In the genomic region with DNA sequence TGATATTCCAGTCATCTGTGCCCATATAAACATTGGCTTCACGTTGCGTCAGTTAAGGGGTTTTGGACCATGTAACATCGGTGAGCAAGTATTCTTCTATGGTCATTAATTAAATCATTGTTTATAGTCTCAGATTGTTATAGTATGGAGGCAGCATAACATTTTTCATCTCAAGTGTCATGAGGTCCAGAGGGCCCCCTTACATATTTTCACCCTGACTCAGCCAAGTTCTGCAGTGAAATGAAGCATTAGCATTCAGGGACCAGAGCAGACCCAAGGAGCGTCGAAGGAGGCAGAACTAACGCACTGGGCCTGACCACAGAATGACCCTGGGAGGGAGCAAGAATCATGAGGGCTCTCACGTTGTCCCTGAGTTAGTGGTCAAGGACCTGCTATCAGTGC, we compare ENCODE assay signal across 17 cellular contexts.
A peak's percentile ranks its signal among the peaks of the same experiment; 100 is the strongest.
DNase-seq lines count a peak whose midpoint lies in the region; ATAC-seq, FAIRE-seq and TF ChIP-seq lines count a peak whose summit lies in the region.
"Had no signal": no experiment of that assay in that cellular context is flagged by ENCODE, and none has a peak within 500 bp of the region (broad histone marks: within the 10 kb centered on the region; RNA-seq: fewer than 3 reads in every experiment).

No MANE protein-coding gene starts in this region.

- H3K79me2 ChIP-seq in HepG2 (ENCODE audit: insufficient read depth, low read length): no peaks in the 10 kb centered on the region

- no peak overlapping the region for H3K4me3 Mint-ChIP-seq in stimulated activated memory B cell treated with anti-CD40 and anti-IgM and Interleukin-4, amounts not matched to agents 10 μg/mL and 1 μg/mL and 100 μg/mL, for 72 hours
- no peak overlapping the region for H3K4me3 Mint-ChIP-seq in WTC11
- H3K4me3 Mint-ChIP-seq: activated CD4-positive, alpha-beta T cell treated with anti-CD3 and anti-CD28 coated beads for 36 hours; activated naive CD8-positive, alpha-beta T cell treated with anti-CD3 and anti-CD28 coated beads, Interleukin-2, amount 50 U/mL, for 24 hours; dendritic cell treated with granulocyte-macrophage colony-stimulating factor and Interleukin-4, amounts not matched to agents 40 ng/mL and 50 ng/mL, for 4 days had no signal

- no peak for FAIRE-seq in HepG2 (lab: Jason Lieb, UNC)
- FAIRE-seq: G401.6 had no signal

- no peaks in the 10 kb centered on the region; a peak in 1 of 5 replicates for H3K27me3 ChIP-seq in HepG2 (ENCODE audit: control insufficient read depth in 1 of 2, insufficient read depth in 2 of 2, low read length in 2 of 2)
- H3K27me3 ChIP-seq: esophagus muscularis mucosa, thyroid gland had no signal

- intact Hi-C loops in HepG2 (cut with micrococcal nuclease; ENCODE audit: unreplicated experiment): no loop called here

- no peak for TF ChIP-seq RAD21 in HepG2 (CRISPR knock-in tag; IDR thresholded peaks at IDR 0.05)

- no peaks in the 10 kb centered on the region for H3K9me3 Mint-ChIP-seq in stimulated activated memory B cell treated with anti-CD40 and anti-IgM and Interleukin-4, amounts not matched to agents 10 μg/mL and 1 μg/mL and 100 μg/mL, for 72 hours
- H3K9me3 Mint-ChIP-seq in WTC11: peaks cover 4% of the 10 kb centered on the region
- H3K9me3 Mint-ChIP-seq: activated naive CD8-positive, alpha-beta T cell treated with anti-CD3 and anti-CD28 coated beads, Interleukin-2, amount 50 U/mL, for 24 hours; dendritic cell treated with granulocyte-macrophage colony-stimulating factor and Interleukin-4, amounts not matched to agents 40 ng/mL and 50 ng/mL, for 4 days had no signal

- no peak for ATAC-seq in stimulated activated memory B cell treated with anti-CD40 and anti-IgM and Interleukin-4, amounts not matched to agents 10 μg/mL and 1 μg/mL and 100 μg/mL, for 72 hours
- ATAC-seq in WTC11 (no peak), HepG2 (no peak)
- ATAC-seq: activated CD4-positive, alpha-beta T cell treated with anti-CD3 and anti-CD28 coated beads for 36 hours; activated naive CD8-positive, alpha-beta T cell treated with anti-CD3 and anti-CD28 coated beads, Interleukin-2, amount 50 U/mL, for 24 hours had no signal

- H2AFZ ChIP-seq in HepG2 (ENCODE audit: low read length): no peak overlapping the region

- CTCF ChIA-PET in WTC11 (lab: Charles Lee): no interaction called here
- CTCF ChIA-PET in HepG2 (lab: Yijun Ruan, JAX; ENCODE audit: low intra/inter-chr PET ratio, low total read pairs): no interaction called here

- no peaks in the 10 kb centered on the region for H3K27me3 Mint-ChIP-seq in stimulated activated memory B cell treated with anti-CD40 and anti-IgM and Interleukin-4, amounts not matched to agents 10 μg/mL and 1 μg/mL and 100 μg/mL, for 72 hours
- H3K27me3 Mint-ChIP-seq in WTC11 (ENCODE audit: low read depth): no peaks in the 10 kb centered on the region
- H3K27me3 Mint-ChIP-seq: dendritic cell treated with granulocyte-macrophage colony-stimulating factor and Interleukin-4, amounts not matched to agents 40 ng/mL and 50 ng/mL, for 4 days had no signal

- DNase-seq in Daoy (ENCODE audit: low read depth) (peak; percentile 65), T1000 (lab: John Stamatoyannopoulos, UW) (peak; percentile 62), foreskin fibroblast (peak; percentile 61 to 91), retinal pigment epithelial cell (ENCODE audit: low read depth) (peak; percentile 79), HPDE6-E6E7 (ENCODE audit: extremely low spot score) (no peak), WTC11 (ENCODE audit: low spot score) (no peak), HepG2 (ENCODE audit: low spot score) (no peak)
- DNase-seq: activated CD4-positive, alpha-beta T cell treated with anti-CD3 and anti-CD28 coated beads for 36 hours; activated naive CD8-positive, alpha-beta T cell treated with anti-CD3 and anti-CD28 coated beads, Interleukin-2, amount 50 U/mL, for 24 hours; midbrain; stimulated activated CD8-positive, alpha-beta memory T cell treated with anti-CD3 and anti-CD28 coated beads, Interleukin-4, amount 100 ng/mL, for 48 hours; T-helper 1 cell; thyroid gland had no signal

- POLR2A ChIA-PET in WTC11 (lab: Charles Lee): no interaction called here
- POLR2A ChIA-PET in HepG2 (lab: Yijun Ruan, JAX): no interaction called here

- WGBS in HepG2 (ENCODE audit: low lambda C conversion rate): 33% methylated on average over 7 of the region's 7 CpGs

- H3K4me1 Mint-ChIP-seq in stimulated activated memory B cell treated with anti-CD40 and anti-IgM and Interleukin-4, amounts not matched to agents 10 μg/mL and 1 μg/mL and 100 μg/mL, for 72 hours: no peaks in the 10 kb centered on the region
- H3K4me1 Mint-ChIP-seq in WTC11: peaks cover 19% of the 10 kb centered on the region
- H3K4me1 Mint-ChIP-seq: activated CD4-positive, alpha-beta T cell treated with anti-CD3 and anti-CD28 coated beads for 36 hours; activated naive CD8-positive, alpha-beta T cell treated with anti-CD3 and anti-CD28 coated beads, Interleukin-2, amount 50 U/mL, for 24 hours had no signal

- no peak overlapping the region for H3K27ac ChIP-seq in HepG2 (ENCODE audit: extremely low read length, insufficient read depth, low read length)
- H3K27ac ChIP-seq: esophagus muscularis mucosa, thyroid gland had no signal

- H4K20me1 ChIP-seq in HepG2 (ENCODE audit: insufficient read depth, low read length): no peaks in the 10 kb centered on the region

- no peak for TF ChIP-seq EP300 in HepG2 (IDR thresholded peaks at IDR 0.05; ENCODE audit: low read depth in 2 of 2, low read length in 2 of 2)
- TF ChIP-seq EP300 in HepG2 (CRISPR knock-in tag; IDR thresholded peaks at IDR 0.05; ENCODE audit: borderline replicate concordance): no peak

- no peaks in the 10 kb centered on the region for H3K4me1 ChIP-seq in HepG2 (ENCODE audit: insufficient read depth, low read length)
- H3K4me1 ChIP-seq: thyroid gland had no signal

- in situ Hi-C loops in HepG2 (cut with HindIII; ENCODE audit: extremely low pct_ligation_motif_present, low pct_unique_long_range_greater_than_20kb): no loop called here

- no peak overlapping the region for H3K9ac ChIP-seq in HepG2 (ENCODE audit: insufficient read depth, low read depth, low read length)

- 0 out of 2 replicates have a peak, but pooled peaks cover 4% of the 10 kb centered on the region for H3K9me3 ChIP-seq in HepG2 (ENCODE audit: low read length)
- H3K9me3 ChIP-seq: esophagus muscularis mucosa, thyroid gland had no signal

- H3K36me3 Mint-ChIP-seq in stimulated activated memory B cell treated with anti-CD40 and anti-IgM and Interleukin-4, amounts not matched to agents 10 μg/mL and 1 μg/mL and 100 μg/mL, for 72 hours: no peaks in the 10 kb centered on the region
- H3K36me3 Mint-ChIP-seq in WTC11: peaks cover 11% of the 10 kb centered on the region

- BruUV-seq in HepG2 (replicated peaks; lab: Mats Ljungman, UMichigan): no TSS peak

- no peak overlapping the region for H3K4me2 ChIP-seq in HepG2 (ENCODE audit: low read depth, low read length)

- no peak for TF ChIP-seq CTCF in foreskin fibroblast (IDR thresholded peaks at IDR 0.05; ENCODE audit: low read depth, low read length)
- TF ChIP-seq CTCF in retinal pigment epithelial cell (conservative IDR thresholded peaks at IDR 0.05; ENCODE audit: low read depth, low read length): no peak
- no peak for TF ChIP-seq CTCF in WTC11 (IDR thresholded peaks at IDR 0.05)
- TF ChIP-seq CTCF in HepG2 (CRISPR knock-in tag; IDR thresholded peaks at IDR 0.05): no peak

- no peak for TF ChIP-seq POLR2A in HepG2 (IDR thresholded peaks at IDR 0.05; ENCODE audit: insufficient read depth in 1 of 2, low read depth in 2 of 2, low read length in 2 of 2)

- no peaks in the 10 kb centered on the region for H3K36me3 ChIP-seq in HepG2 (replicated peaks in 1 of 2; ENCODE audit: control insufficient read depth in 1 of 2, insufficient read depth in 2 of 2, low read length in 2 of 2)
- H3K36me3 ChIP-seq: esophagus muscularis mucosa, thyroid gland had no signal

- no peak overlapping the region for H3K4me3 ChIP-seq in foreskin fibroblast (ENCODE audit: low read depth in 1 of 2, low read length in 2 of 2)
- no peak overlapping the region for H3K4me3 ChIP-seq in retinal pigment epithelial cell (ENCODE audit: low read length)
- no peak overlapping the region for H3K4me3 ChIP-seq in HepG2 (replicated peaks in 1 of 3; ENCODE audit: insufficient read depth in 1 of 3, low read depth in 2 of 3, low read length in 3 of 3)
- H3K4me3 ChIP-seq: esophagus muscularis mucosa, thyroid gland had no signal

- no peak overlapping the region for H3K27ac Mint-ChIP-seq in stimulated activated memory B cell treated with anti-CD40 and anti-IgM and Interleukin-4, amounts not matched to agents 10 μg/mL and 1 μg/mL and 100 μg/mL, for 72 hours
- H3K27ac Mint-ChIP-seq in WTC11: no peak overlapping the region
- H3K27ac Mint-ChIP-seq: activated CD4-positive, alpha-beta T cell treated with anti-CD3 and anti-CD28 coated beads for 36 hours; activated naive CD8-positive, alpha-beta T cell treated with anti-CD3 and anti-CD28 coated beads, Interleukin-2, amount 50 U/mL, for 24 hours; dendritic cell treated with granulocyte-macrophage colony-stimulating factor and Interleukin-4, amounts not matched to agents 40 ng/mL and 50 ng/mL, for 4 days had no signal

TF ChIP-seq in HepG2, 621 proteins besides CTCF, POLR2A, EP300 and RAD21 (continues in another document):
- TF ChIP-seq, protein P1, sequence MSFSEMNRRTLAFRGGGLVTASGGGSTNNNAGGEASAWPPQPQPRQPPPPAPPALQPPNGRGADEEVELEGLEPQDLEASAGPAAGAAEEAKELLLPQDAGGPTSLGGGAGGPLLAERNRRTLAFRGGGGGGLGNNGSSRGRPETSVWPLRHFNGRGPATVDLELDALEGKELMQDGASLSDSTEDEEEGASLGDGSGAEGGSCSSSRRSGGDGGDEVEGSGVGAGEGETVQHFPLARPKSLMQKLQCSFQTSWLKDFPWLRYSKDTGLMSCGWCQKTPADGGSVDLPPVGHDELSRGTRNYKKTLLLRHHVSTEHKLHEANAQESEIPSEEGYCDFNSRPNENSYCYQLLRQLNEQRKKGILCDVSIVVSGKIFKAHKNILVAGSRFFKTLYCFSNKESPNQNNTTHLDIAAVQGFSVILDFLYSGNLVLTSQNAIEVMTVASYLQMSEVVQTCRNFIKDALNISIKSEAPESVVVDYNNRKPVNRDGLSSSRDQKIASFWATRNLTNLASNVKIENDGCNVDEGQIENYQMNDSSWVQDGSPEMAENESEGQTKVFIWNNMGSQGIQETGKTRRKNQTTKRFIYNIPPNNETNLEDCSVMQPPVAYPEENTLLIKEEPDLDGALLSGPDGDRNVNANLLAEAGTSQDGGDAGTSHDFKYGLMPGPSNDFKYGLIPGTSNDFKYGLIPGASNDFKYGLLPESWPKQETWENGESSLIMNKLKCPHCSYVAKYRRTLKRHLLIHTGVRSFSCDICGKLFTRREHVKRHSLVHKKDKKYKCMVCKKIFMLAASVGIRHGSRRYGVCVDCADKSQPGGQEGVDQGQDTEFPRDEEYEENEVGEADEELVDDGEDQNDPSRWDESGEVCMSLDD (CRISPR knock-in tag; IDR thresholded peaks at IDR 0.05; ENCODE audit: borderline replicate concordance): no peak
- no peak for TF ChIP-seq RFX3 (CRISPR knock-in tag; IDR thresholded peaks at IDR 0.05)

Comparison
In these comparisons a context has a peak if more than half of its experiments do, and no peak if none do; other contexts are left out.
1. DNase-seq: peak in Daoy (single experiment), T1000 (single experiment), foreskin fibroblast (2 of 2) and retinal pigment epithelial cell (single experiment); none in HPDE6-E6E7 (single experiment), WTC11 (single experiment) and HepG2 (single experiment).